8 cellular contexts compared by ENCODE assay signal in genomic region chr12:11730299-11731041, GRCh38.
DNase-seq lines count a peak whose midpoint lies in the region; ATAC-seq lines count a peak whose summit lies in the region.

No MANE protein-coding gene starts in this region.

- H3K36me3 Mint-ChIP-seq in T-helper 1 cell treated with Interleukin-12 subunit alpha and Interleukin-12 subunit beta and Interleukin-4 antibody, amounts not matched to agents 30 μg/mL and 1 μg/mL, for 36 hours (ENCODE audit: low read depth), result peaks cover 28% of the 10 kb centered on the region
- H3K36me3 Mint-ChIP-seq in stimulated activated effector memory CD8-positive, alpha-beta T cell treated with anti-CD3 and anti-CD28 coated beads, Interleukin-12 subunit alpha, Interleukin-12 subunit beta, amount 100 ng/mL, for 72 hours, result peaks cover 33% of the 10 kb centered on the region

- ATAC-seq in HG03442 (IDR thresholded peaks at IDR 0.05; ENCODE audit: unreplicated experiment), result peak; percentile 27
- ATAC-seq in stimulated activated effector memory CD8-positive, alpha-beta T cell treated with anti-CD3 and anti-CD28 coated beads, Interleukin-12 subunit alpha, Interleukin-12 subunit beta, amount 100 ng/mL, for 72 hours, result no peak
- ATAC-seq in GM18520 (IDR thresholded peaks at IDR 0.05; ENCODE audit: unreplicated experiment), result no peak

- H3K27ac Mint-ChIP-seq in T-helper 1 cell treated with Interleukin-12 subunit alpha and Interleukin-12 subunit beta and Interleukin-4 antibody, amounts not matched to agents 30 μg/mL and 1 μg/mL, for 36 hours, result peak overlapping the region; percentile 88
- peak overlapping the region; percentile 86 for H3K27ac Mint-ChIP-seq in stimulated activated effector memory CD8-positive, alpha-beta T cell treated with anti-CD3 and anti-CD28 coated beads, Interleukin-12 subunit alpha, Interleukin-12 subunit beta, amount 100 ng/mL, for 72 hours

- H3K9me3 Mint-ChIP-seq in T-helper 1 cell treated with Interleukin-12 subunit alpha and Interleukin-12 subunit beta and Interleukin-4 antibody, amounts not matched to agents 30 μg/mL and 1 μg/mL, for 36 hours, result no peaks in the 10 kb centered on the region
- H3K9me3 Mint-ChIP-seq in stimulated activated effector memory CD8-positive, alpha-beta T cell treated with anti-CD3 and anti-CD28 coated beads, Interleukin-12 subunit alpha, Interleukin-12 subunit beta, amount 100 ng/mL, for 72 hours, result no peaks in the 10 kb centered on the region

- in situ Hi-C loops in T47D (cut with HindIII; ENCODE audit: low pct_unique_long_range_greater_than_20kb, low sequenced_read_pairs), result no loop called here

- peaks cover 77% of the 10 kb centered on the region for H3K4me1 Mint-ChIP-seq in T-helper 1 cell treated with Interleukin-12 subunit alpha and Interleukin-12 subunit beta and Interleukin-4 antibody, amounts not matched to agents 30 μg/mL and 1 μg/mL, for 36 hours (ENCODE audit: low read depth)
- peaks cover 60% of the 10 kb centered on the region for H3K4me1 Mint-ChIP-seq in stimulated activated effector memory CD8-positive, alpha-beta T cell treated with anti-CD3 and anti-CD28 coated beads, Interleukin-12 subunit alpha, Interleukin-12 subunit beta, amount 100 ng/mL, for 72 hours

- H3K27me3 Mint-ChIP-seq in T-helper 1 cell treated with Interleukin-12 subunit alpha and Interleukin-12 subunit beta and Interleukin-4 antibody, amounts not matched to agents 30 μg/mL and 1 μg/mL, for 36 hours (ENCODE audit: low read depth), result no peaks in the 10 kb centered on the region

- DNase-seq in T-helper 1 cell, result no peak
- DNase-seq in T47D (ENCODE audit: low read depth in 1 of 2, low spot score in 1 of 2), result peak; percentile 3 to 84
- DNase-seq in stimulated activated effector memory CD8-positive, alpha-beta T cell treated with anti-CD3 and anti-CD28 coated beads, Interleukin-12 subunit alpha, Interleukin-12 subunit beta, amount 100 ng/mL, for 72 hours (ENCODE audit: low spot score in 2 of 2), result no peak
- no peak for DNase-seq in stimulated activated CD4-positive, alpha-beta T cell treated with anti-CD3 and anti-CD28 coated beads, Interleukin-2, amount 100 ng/mL, for 48 hours
- DNase-seq in NCI-H1436 treated with DMSO at 0.1 percent for 48 hours (lab: John Stamatoyannopoulos, UW), result no peak

- H3K4me3 Mint-ChIP-seq in T-helper 1 cell treated with Interleukin-12 subunit alpha and Interleukin-12 subunit beta and Interleukin-4 antibody, amounts not matched to agents 30 μg/mL and 1 μg/mL, for 36 hours, result peak overlapping the region; percentile 26
- H3K4me3 Mint-ChIP-seq in stimulated activated effector memory CD8-positive, alpha-beta T cell treated with anti-CD3 and anti-CD28 coated beads, Interleukin-12 subunit alpha, Interleukin-12 subunit beta, amount 100 ng/mL, for 72 hours, result peak overlapping the region; percentile 10

Comparison
In these comparisons a context has a peak if more than half of its experiments do, and no peak if none do; other contexts are left out.
1. DNase-seq: peak in T47D (2 of 2); none in T-helper 1 cell (0 of 5), stimulated activated effector memory CD8-positive, alpha-beta T cell treated with anti-CD3 and anti-CD28 coated beads, Interleukin-12 subunit alpha, Interleukin-12 subunit beta, amount 100 ng/mL, for 72 hours (0 of 2), stimulated activated CD4-positive, alpha-beta T cell treated with anti-CD3 and anti-CD28 coated beads, Interleukin-2, amount 100 ng/mL, for 48 hours (0 of 2) and NCI-H1436 treated with DMSO at 0.1 percent for 48 hours (single experiment).